Comparison of ENCODE assay signal across 18 cellular contexts in the genomic region with DNA sequence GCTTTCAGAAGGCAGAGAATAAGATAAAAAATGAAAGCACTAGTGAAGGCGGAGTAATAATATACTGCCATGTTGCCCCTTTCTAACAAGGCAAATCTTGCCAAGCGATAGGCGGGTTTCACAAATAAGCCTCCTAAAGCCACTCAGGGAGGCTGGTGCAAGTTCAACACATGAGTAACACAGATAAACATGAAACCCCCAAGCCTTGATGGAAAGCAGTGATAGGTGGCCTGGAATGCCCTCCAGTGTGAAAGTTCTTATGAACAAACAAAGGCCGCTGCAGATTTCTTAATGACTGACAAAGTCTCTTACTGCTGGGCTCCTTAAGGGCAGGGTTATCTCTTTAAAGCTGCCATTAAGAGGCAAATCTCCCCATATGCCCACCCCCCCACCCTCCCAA.
"Had no signal": no experiment of that assay in that cellular context is flagged by ENCODE, and none has a peak within 500 bp of the region (broad histone marks: within the 10 kb centered on the region; RNA-seq: fewer than 3 reads in every experiment).

No MANE protein-coding gene starts in this region.

- H3K9me3 Mint-ChIP-seq: activated CD4-positive, alpha-beta memory T cell treated with anti-CD3 and anti-CD28 coated beads for 36 hours; activated naive CD4-positive, alpha-beta T cell treated with anti-CD3 and anti-CD28 coated beads for 36 hours; activated naive CD8-positive, alpha-beta T cell treated with anti-CD3 and anti-CD28 coated beads, Interleukin-2, amount 10 ng/mL, durations not matched to agents 7 days and 5 days had no signal

- H3K4me3 Mint-ChIP-seq: activated CD4-positive, alpha-beta memory T cell treated with anti-CD3 and anti-CD28 coated beads for 36 hours; activated naive CD4-positive, alpha-beta T cell treated with anti-CD3 and anti-CD28 coated beads for 36 hours; activated naive CD8-positive, alpha-beta T cell treated with anti-CD3 and anti-CD28 coated beads, Interleukin-2, amount 10 ng/mL, durations not matched to agents 7 days and 5 days; immature natural killer cell; natural killer cell; T-helper 17 cell had no signal

- H3K27ac Mint-ChIP-seq: activated CD4-positive, alpha-beta memory T cell treated with anti-CD3 and anti-CD28 coated beads for 36 hours; activated naive CD4-positive, alpha-beta T cell treated with anti-CD3 and anti-CD28 coated beads for 36 hours; activated naive CD8-positive, alpha-beta T cell treated with anti-CD3 and anti-CD28 coated beads, Interleukin-2, amount 10 ng/mL, durations not matched to agents 7 days and 5 days; immature natural killer cell; natural killer cell; T-helper 17 cell had no signal

- H3K4me1 Mint-ChIP-seq: activated naive CD8-positive, alpha-beta T cell treated with anti-CD3 and anti-CD28 coated beads, Interleukin-2, amount 10 ng/mL, durations not matched to agents 7 days and 5 days; immature natural killer cell; natural killer cell; T-helper 17 cell had no signal

- DNase-seq: activated CD4-positive, alpha-beta memory T cell treated with anti-CD3 and anti-CD28 coated beads for 36 hours; activated CD4-positive, alpha-beta T cell treated with anti-CD3 and anti-CD28 coated beads for 48 hours; activated naive CD4-positive, alpha-beta T cell treated with anti-CD3 and anti-CD28 coated beads for 36 hours; activated naive CD8-positive, alpha-beta T cell treated with anti-CD3 and anti-CD28 coated beads, Interleukin-2, amount 10 ng/mL, durations not matched to agents 7 days and 5 days; activated T-cell treated with anti-CD3 and anti-CD28 coated beads, Interleukin-2, amount 50 U/mL, for 48 hours; cerebellar nuclear complex; foreskin fibroblast; immature natural killer cell; kidney glomerular epithelial cell; left ventricle myocardium inferior; midbrain; natural killer cell; psoas muscle; spleen; stimulated activated CD4-positive, alpha-beta T cell treated with anti-CD3 and anti-CD28 coated beads, Interleukin-4, amount 100 ng/mL, for 24 hours; stimulated activated naive CD4-positive, alpha-beta T cell treated with Interleukin-2 at 50 U/mL for 16 hours; T-helper 17 cell; upper lobe of right lung had no signal

- ATAC-seq: natural killer cell, psoas muscle, T-helper 17 cell, upper lobe of right lung had no signal

- H3K36me3 Mint-ChIP-seq: activated CD4-positive, alpha-beta memory T cell treated with anti-CD3 and anti-CD28 coated beads for 36 hours; activated naive CD8-positive, alpha-beta T cell treated with anti-CD3 and anti-CD28 coated beads, Interleukin-2, amount 10 ng/mL, durations not matched to agents 7 days and 5 days; immature natural killer cell; natural killer cell had no signal
